Comparison of ENCODE assay signal across 26 cellular contexts in the genomic region with DNA sequence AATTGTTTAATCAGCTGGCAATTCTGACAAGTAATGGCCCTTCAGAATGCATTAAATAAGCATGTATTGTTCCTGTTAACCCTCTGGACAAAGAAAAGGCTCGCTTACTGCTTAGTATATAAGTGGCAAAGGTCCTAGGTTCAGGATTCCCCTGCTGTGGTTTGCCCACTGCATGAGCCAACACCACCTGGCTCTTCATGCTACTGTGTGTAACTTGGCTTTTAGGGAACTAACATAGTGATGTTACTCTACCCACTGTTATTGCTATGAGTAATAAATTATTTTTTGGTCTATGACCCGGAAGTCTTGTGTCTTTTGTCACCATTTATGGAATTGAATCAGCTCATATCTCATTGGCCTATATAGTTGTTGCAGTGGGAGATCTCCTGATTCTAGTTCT.
DNase-seq lines count a peak whose midpoint lies in the region; ATAC-seq lines count a peak whose summit lies in the region.
"Had no signal": no experiment of that assay in that cellular context is flagged by ENCODE, and none has a peak within 500 bp of the region (broad histone marks: within the 10 kb centered on the region; RNA-seq: fewer than 3 reads in every experiment).

No MANE protein-coding gene starts in this region.

- peak; percentile 91 for ATAC-seq in HG02610 (IDR thresholded peaks at IDR 0.05; ENCODE audit: unreplicated experiment)
- no peak for ATAC-seq in stimulated activated naive CD8-positive, alpha-beta T cell treated with anti-CD3 and anti-CD28 coated beads, Interleukin-15, Interleukin-2, amounts not matched to agents 100 U/mL and 50 U/mL, for 24 hours
- ATAC-seq: activated naive CD4-positive, alpha-beta T cell treated with anti-CD3 and anti-CD28 coated beads, Interleukin-2, amount 50 U/mL, for 72 hours; activated T-helper 17 cell treated with anti-CD3 and anti-CD28 coated beads, Interleukin-2, amount 50 U/mL, for 72 hours; sciatic nerve had no signal

- peak; percentile 89 for DNase-seq in DMS53 (lab: John Stamatoyannopoulos, UW)
- peak; percentile 46 for DNase-seq in NCI-H345 (lab: John Stamatoyannopoulos, UW)
- DNase-seq in SHP77 treated with DMSO at 0.1 percent for 48 hours (lab: John Stamatoyannopoulos, UW) = peak; percentile 99
- DNase-seq in stimulated activated naive CD8-positive, alpha-beta T cell treated with anti-CD3 and anti-CD28 coated beads, Interleukin-15, Interleukin-2, amounts not matched to agents 100 U/mL and 50 U/mL, for 24 hours = no peak
- no peak for DNase-seq in OCI-M2 (lab: John Stamatoyannopoulos, UW; ENCODE audit: unreplicated experiment)
- DNase-seq in NCI-H1048 (lab: John Stamatoyannopoulos, UW) = no peak
- DNase-seq in activated effector memory CD4-positive, alpha-beta T cell treated with Interleukin-2 at 50 U/mL for 16 hours = no peak
- DNase-seq: activated B cell treated with CpG ODN at 0.5 μM for 24 hours; activated CD4-positive, alpha-beta T cell treated with anti-CD3 and anti-CD28 coated beads, Interleukin-2, amount 50 U/mL, for 48 hours; activated CD8-positive, alpha-beta memory T cell treated with anti-CD3 and anti-CD28 coated beads, Interleukin-2, amount 50 U/mL, for 4 hours; Caco-2; H7; islet precursor cell; KG1; left ventricle myocardium inferior; MG63; naive B cell; NCI-H187 treated with DMSO at 0.1 percent for 48 hours; NCI-H446 treated with DMSO at 0.1 percent for 48 hours; stimulated activated CD4-positive, alpha-beta T cell treated with anti-CD3 and anti-CD28 coated beads, Interleukin-12 subunit alpha, Interleukin-12 subunit beta, amount 100 ng/mL, for 4 hours; stimulated activated CD4-positive, alpha-beta T cell treated with anti-CD3 and anti-CD28 coated beads, Interleukin-4, amount 100 ng/mL, for 1 hour; substantia nigra had no signal

Comparison
In these comparisons a context has a peak if more than half of its experiments do, and no peak if none do; other contexts are left out.
1. DNase-seq: peak in DMS53 (single experiment), NCI-H345 (single experiment) and SHP77 treated with DMSO at 0.1 percent for 48 hours (single experiment); none in stimulated activated naive CD8-positive, alpha-beta T cell treated with anti-CD3 and anti-CD28 coated beads, Interleukin-15, Interleukin-2, amounts not matched to agents 100 U/mL and 50 U/mL, for 24 hours (single experiment), OCI-M2 (single experiment), NCI-H1048 (single experiment) and activated effector memory CD4-positive, alpha-beta T cell treated with Interleukin-2 at 50 U/mL for 16 hours (single experiment).